1 cellular context compared by ENCODE assay signal in genomic region chr5:14812166-14812565, GRCh38.
TF ChIP-seq lines count a peak whose summit lies in the region.

No MANE protein-coding gene starts in this region.

TF ChIP-seq in HEK293T, 16 proteins besides CTCF, POLR2A, EP300 and RAD21 (continued from another document):
- TF ChIP-seq ELF4 (IDR thresholded peaks at IDR 0.05) = no peak
